In genomic region chr1:65230741-65231439, GRCh38 we compare ENCODE assay signal across 9 cellular contexts.
A peak's percentile ranks its signal among the peaks of the same experiment; 100 is the strongest.
DNase-seq lines count a peak whose midpoint lies in the region; ATAC-seq and TF ChIP-seq lines count a peak whose summit lies in the region.
"Had no signal": no experiment of that assay in that cellular context is flagged by ENCODE, and none has a peak within 500 bp of the region (broad histone marks: within the 10 kb centered on the region; RNA-seq: fewer than 3 reads in every experiment).

No MANE protein-coding gene starts in this region.

- WGBS in spleen, 5 donors = 12 to 40% (median 20%) methylated on average over 1 of the region's 1 CpG

- no peaks in the 10 kb centered on the region for H3K36me3 Mint-ChIP-seq in CD4-positive, CD25-positive, alpha-beta regulatory T cell

- H3K27ac ChIP-seq in CD4-positive, CD25-positive, alpha-beta regulatory T cell (ENCODE audit: insufficient read depth, low read length, poor library complexity, severe bottlenecking) = no peak overlapping the region
- no peak overlapping the region for H3K27ac ChIP-seq in spleen

- H3K4me3 Mint-ChIP-seq in CD4-positive, CD25-positive, alpha-beta regulatory T cell = no peak overlapping the region

- H3K9me3 ChIP-seq in CD4-positive, CD25-positive, alpha-beta regulatory T cell (ENCODE audit: control insufficient read depth in 2 of 2, low read length in 2 of 2) = no peaks in the 10 kb centered on the region
- peaks cover 0 to 3% (median under 1%) of the 10 kb centered on the region in 8 donors for H3K9me3 ChIP-seq in spleen

- H3K9me3 Mint-ChIP-seq in CD4-positive, CD25-positive, alpha-beta regulatory T cell = peaks cover 0 to 5% (median 0%) of the 10 kb centered on the region in 7 donors

- TF ChIP-seq CTCF in spleen (IDR thresholded peaks at IDR 0.05 in 8 of 11, conservative IDR thresholded peaks at IDR 0.05 in 3 of 11) = no peak

- intact Hi-C loops in spleen (cut with DNase I; ENCODE audit: low total_unique reads) = no loop called here

- H3K4me1 ChIP-seq in CD4-positive, CD25-positive, alpha-beta regulatory T cell (ENCODE audit: control insufficient read depth, insufficient read depth, low read length, poor library complexity, severe bottlenecking) = no peaks in the 10 kb centered on the region
- peaks cover 0 to 8% (median 0%) of the 10 kb centered on the region in 6 donors for H3K4me1 ChIP-seq in spleen

- H3K27me3 Mint-ChIP-seq in CD4-positive, CD25-positive, alpha-beta regulatory T cell = peaks cover 19% of the 10 kb centered on the region

- H3K27ac Mint-ChIP-seq in CD4-positive, CD25-positive, alpha-beta regulatory T cell = no peak overlapping the region

- no peaks in the 10 kb centered on the region for H3K27me3 ChIP-seq in CD4-positive, CD25-positive, alpha-beta regulatory T cell (ENCODE audit: control insufficient read depth, insufficient read depth, low read length)
- no peaks in the 10 kb centered on the region for H3K27me3 ChIP-seq in spleen (replicated peaks in 1 of 7)

- peak; percentile 56 to 61 for ATAC-seq in CD4-positive, CD25-positive, alpha-beta regulatory T cell (ENCODE audit: low read depth in 2 of 2)
- ATAC-seq in GM18861 (IDR thresholded peaks at IDR 0.05; ENCODE audit: unreplicated experiment) (peak; percentile 84), HG02973 (IDR thresholded peaks at IDR 0.05; ENCODE audit: unreplicated experiment) (peak; percentile 76), GM19467 (IDR thresholded peaks at IDR 0.05; ENCODE audit: unreplicated experiment) (no peak)
- ATAC-seq: naive thymus-derived CD4-positive, alpha-beta T cell had no signal

- H3K36me3 ChIP-seq in CD4-positive, CD25-positive, alpha-beta regulatory T cell (ENCODE audit: control insufficient read depth, insufficient read depth, low read length) = no peaks in the 10 kb centered on the region
- no peaks in the 10 kb centered on the region for H3K36me3 ChIP-seq in spleen

- DNase-seq in CD4-positive, CD25-positive, alpha-beta regulatory T cell = peak in 1 of 3 donors; percentile 59
- DNase-seq in RPMI8226 = peak; percentile 9
- DNase-seq in HT-29 (ENCODE audit: low spot score) = no peak
- no peak for DNase-seq in activated gamma-delta T cell (lab: John Stamatoyannopoulos, UW)
- no peak for DNase-seq in spleen

- H3K4me1 Mint-ChIP-seq in CD4-positive, CD25-positive, alpha-beta regulatory T cell = peaks cover 0 to 13% (median 7%) of the 10 kb centered on the region in 4 donors

- H3K4me3 ChIP-seq in CD4-positive, CD25-positive, alpha-beta regulatory T cell (ENCODE audit: low read depth, low read length) = no peak overlapping the region
- H3K4me3 ChIP-seq in spleen = no peak overlapping the region

- no peak for TF ChIP-seq POLR2A in spleen (IDR thresholded peaks at IDR 0.05)
